1 cellular context compared by ENCODE assay signal in the genomic region with DNA sequence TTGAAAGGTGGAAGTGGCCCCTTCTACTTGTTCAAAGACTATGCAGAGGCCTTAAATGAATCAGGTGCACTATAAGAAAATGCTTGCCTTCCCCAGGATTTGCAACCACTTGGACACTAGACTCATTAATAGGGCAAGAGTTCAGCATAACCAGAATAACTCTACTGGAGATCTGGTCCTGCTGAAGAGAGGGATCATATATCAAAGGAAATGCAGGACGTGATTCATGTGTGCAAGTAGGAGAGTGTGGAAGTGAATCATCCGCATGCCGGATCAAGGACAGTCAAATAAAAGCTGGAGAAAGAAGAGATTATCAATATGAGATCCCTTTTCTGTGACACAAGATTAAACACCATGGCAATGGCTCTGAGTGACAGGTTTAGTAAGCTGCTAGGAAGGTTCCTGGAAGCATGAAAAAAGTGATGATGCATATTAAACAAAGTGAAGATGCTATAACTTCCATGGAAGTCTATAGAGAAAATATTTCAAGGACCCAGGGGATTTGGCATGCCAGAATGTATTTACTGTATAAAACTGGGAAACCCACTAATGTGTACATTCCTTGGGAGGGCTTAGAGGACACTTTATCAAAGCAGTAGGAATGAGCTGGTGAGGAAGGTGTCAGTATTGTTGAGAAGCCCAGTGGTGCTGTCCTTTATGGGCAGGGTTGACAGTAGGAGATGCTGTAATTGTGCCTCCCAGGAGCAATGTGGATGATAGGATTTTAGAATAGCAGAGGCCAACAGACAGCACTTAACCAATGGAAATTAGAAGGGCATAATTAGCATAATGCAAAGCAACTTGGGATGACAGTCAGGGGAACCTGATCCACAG.
TF ChIP-seq lines count a peak whose summit lies in the region.

No MANE protein-coding gene starts in this region.

TF ChIP-seq in SK-N-SH, 30 proteins besides CTCF, POLR2A, EP300 and RAD21 (continued from another document):
- TF ChIP-seq, protein P1, sequence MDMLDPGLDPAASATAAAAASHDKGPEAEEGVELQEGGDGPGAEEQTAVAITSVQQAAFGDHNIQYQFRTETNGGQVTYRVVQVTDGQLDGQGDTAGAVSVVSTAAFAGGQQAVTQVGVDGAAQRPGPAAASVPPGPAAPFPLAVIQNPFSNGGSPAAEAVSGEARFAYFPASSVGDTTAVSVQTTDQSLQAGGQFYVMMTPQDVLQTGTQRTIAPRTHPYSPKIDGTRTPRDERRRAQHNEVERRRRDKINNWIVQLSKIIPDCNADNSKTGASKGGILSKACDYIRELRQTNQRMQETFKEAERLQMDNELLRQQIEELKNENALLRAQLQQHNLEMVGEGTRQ (IDR thresholded peaks at IDR 0.05; ENCODE audit: borderline replicate concordance, low read depth, low read length): no peak
- no peak for TF ChIP-seq CHD2 (IDR thresholded peaks at IDR 0.05; ENCODE audit: low read length, partially characterized antibody)
- peak; percentile 31; the same call in 1 of the 2 replicates for TF ChIP-seq RCOR1 (IDR thresholded peaks at IDR 0.05; ENCODE audit: low read length)
- TF ChIP-seq TEAD4 (IDR thresholded peaks at IDR 0.05; ENCODE audit: borderline replicate concordance, insufficient read depth): peak; percentile 91
- no peak for TF ChIP-seq GATA2 (CRISPR knock-in tag; IDR thresholded peaks at IDR 0.05)
- peak; percentile 100 for TF ChIP-seq FOSL2 (IDR thresholded peaks at IDR 0.05; ENCODE audit: borderline replicate concordance, low read depth)
- no peak for TF ChIP-seq EZH2phosphoT487 (IDR thresholded peaks at IDR 0.05; ENCODE audit: borderline replicate concordance, low read depth)
- no peak for TF ChIP-seq FOXJ3 (CRISPR knock-in tag; IDR thresholded peaks at IDR 0.05)
- TF ChIP-seq, protein P2, sequence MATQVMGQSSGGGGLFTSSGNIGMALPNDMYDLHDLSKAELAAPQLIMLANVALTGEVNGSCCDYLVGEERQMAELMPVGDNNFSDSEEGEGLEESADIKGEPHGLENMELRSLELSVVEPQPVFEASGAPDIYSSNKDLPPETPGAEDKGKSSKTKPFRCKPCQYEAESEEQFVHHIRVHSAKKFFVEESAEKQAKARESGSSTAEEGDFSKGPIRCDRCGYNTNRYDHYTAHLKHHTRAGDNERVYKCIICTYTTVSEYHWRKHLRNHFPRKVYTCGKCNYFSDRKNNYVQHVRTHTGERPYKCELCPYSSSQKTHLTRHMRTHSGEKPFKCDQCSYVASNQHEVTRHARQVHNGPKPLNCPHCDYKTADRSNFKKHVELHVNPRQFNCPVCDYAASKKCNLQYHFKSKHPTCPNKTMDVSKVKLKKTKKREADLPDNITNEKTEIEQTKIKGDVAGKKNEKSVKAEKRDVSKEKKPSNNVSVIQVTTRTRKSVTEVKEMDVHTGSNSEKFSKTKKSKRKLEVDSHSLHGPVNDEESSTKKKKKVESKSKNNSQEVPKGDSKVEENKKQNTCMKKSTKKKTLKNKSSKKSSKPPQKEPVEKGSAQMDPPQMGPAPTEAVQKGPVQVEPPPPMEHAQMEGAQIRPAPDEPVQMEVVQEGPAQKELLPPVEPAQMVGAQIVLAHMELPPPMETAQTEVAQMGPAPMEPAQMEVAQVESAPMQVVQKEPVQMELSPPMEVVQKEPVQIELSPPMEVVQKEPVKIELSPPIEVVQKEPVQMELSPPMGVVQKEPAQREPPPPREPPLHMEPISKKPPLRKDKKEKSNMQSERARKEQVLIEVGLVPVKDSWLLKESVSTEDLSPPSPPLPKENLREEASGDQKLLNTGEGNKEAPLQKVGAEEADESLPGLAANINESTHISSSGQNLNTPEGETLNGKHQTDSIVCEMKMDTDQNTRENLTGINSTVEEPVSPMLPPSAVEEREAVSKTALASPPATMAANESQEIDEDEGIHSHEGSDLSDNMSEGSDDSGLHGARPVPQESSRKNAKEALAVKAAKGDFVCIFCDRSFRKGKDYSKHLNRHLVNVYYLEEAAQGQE (IDR thresholded peaks at IDR 0.05; ENCODE audit: low read depth, low read length): 0 out of 2 replicates have a peak, but pooled peaks have one; percentile 51
- peak; percentile 96 for TF ChIP-seq TCF12 (IDR thresholded peaks at IDR 0.05)
- no peak for TF ChIP-seq SMC3 (IDR thresholded peaks at IDR 0.05; ENCODE audit: low read depth, low read length)
- peak; percentile 77 for TF ChIP-seq MEF2A (IDR thresholded peaks at IDR 0.05; ENCODE audit: borderline replicate concordance, low read depth)
- peak; percentile 79; the same call in 1 of the 2 replicates for TF ChIP-seq POLR2AphosphoS5 (IDR thresholded peaks at IDR 0.05; ENCODE audit: low read depth, low read length)
